In the genomic region with DNA sequence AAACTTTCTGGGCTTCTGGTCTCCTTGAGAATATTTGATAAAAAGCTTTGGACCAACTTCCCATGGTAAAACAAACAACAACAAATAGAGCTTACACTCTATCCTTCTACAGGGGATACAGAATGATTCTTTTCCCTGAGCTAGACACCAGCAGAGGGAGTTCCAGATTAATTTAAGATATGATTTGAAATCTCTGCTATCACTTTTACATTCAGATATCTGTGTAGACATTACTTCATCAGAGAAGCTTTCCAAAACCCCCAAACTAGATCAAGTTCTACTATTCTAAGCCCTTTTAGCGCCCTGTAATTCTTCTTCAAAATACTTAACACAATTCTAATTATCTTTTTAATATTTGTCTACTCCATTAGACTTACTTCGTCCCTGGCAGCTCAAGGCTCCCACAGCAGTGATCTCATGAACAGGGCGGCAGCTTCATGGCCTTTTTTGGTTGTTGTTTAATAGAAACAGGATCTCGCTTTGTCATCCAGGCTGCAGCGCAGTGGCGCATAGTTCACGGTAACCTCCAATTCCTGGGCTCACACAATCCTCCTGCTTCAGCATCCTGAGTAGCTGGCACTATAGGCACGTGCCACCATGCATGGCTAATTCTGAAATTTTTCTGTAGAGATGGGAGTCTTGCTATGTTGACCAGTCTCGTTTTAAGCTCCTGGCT, we compare ENCODE assay signal across 1 cellular context.
TF ChIP-seq lines count a peak whose summit lies in the region.

No MANE protein-coding gene starts in this region.

TF ChIP-seq in WTC11, 78 proteins besides CTCF, POLR2A, EP300 and RAD21 (continued from another document):
- TF ChIP-seq, protein P1, sequence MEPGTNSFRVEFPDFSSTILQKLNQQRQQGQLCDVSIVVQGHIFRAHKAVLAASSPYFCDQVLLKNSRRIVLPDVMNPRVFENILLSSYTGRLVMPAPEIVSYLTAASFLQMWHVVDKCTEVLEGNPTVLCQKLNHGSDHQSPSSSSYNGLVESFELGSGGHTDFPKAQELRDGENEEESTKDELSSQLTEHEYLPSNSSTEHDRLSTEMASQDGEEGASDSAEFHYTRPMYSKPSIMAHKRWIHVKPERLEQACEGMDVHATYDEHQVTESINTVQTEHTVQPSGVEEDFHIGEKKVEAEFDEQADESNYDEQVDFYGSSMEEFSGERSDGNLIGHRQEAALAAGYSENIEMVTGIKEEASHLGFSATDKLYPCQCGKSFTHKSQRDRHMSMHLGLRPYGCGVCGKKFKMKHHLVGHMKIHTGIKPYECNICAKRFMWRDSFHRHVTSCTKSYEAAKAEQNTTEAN (CRISPR knock-in tag; IDR thresholded peaks at IDR 0.05): no peak
- no peak for TF ChIP-seq ZNF121 (CRISPR knock-in tag; IDR thresholded peaks at IDR 0.05)
- TF ChIP-seq FOXJ3 (CRISPR knock-in tag; IDR thresholded peaks at IDR 0.05; ENCODE audit: borderline replicate concordance): no peak
